ENCODE assay signal across 9 cellular contexts in genomic region chr9:133701321-133701980, GRCh38. TPM values are rescaled to one million over a fixed set of nuclear protein-coding genes. Genes with fewer than 3 reads are reported as not detected.
DNase-seq lines count a peak whose midpoint lies in the region; ATAC-seq and TF ChIP-seq lines count a peak whose summit lies in the region.
"Had no signal": no experiment of that assay in that cellular context is flagged by ENCODE, and none has a peak within 500 bp of the region (broad histone marks: within the 10 kb centered on the region; RNA-seq: fewer than 3 reads in every experiment).

No MANE protein-coding gene starts in this region.

- H3K27me3 ChIP-seq in mucosa of rectum (ENCODE audit: control insufficient read depth in 2 of 2, insufficient read depth in 2 of 2, low read length in 2 of 2) (peaks cover 3 to 9% of the 10 kb centered on the region in 2 donors), upper lobe of left lung (no peaks in the 10 kb centered on the region), HAP-1 (ENCODE audit: low read depth) (peaks cover 35% of the 10 kb centered on the region)

- H3K4me3 Mint-ChIP-seq in activated naive CD4-positive, alpha-beta T cell treated with anti-CD3 and anti-CD28 coated beads for 36 hours = peak overlapping the region; percentile 88

- peaks cover 2% of the 10 kb centered on the region for H3K36me3 Mint-ChIP-seq in activated naive CD4-positive, alpha-beta T cell treated with anti-CD3 and anti-CD28 coated beads for 36 hours (ENCODE audit: low read depth)

- in situ Hi-C loops in HAP-1 (cut with MboI; ENCODE audit: low sequenced_read_pairs) = no loop called here

- TF ChIP-seq CTCF in upper lobe of left lung (IDR thresholded peaks at IDR 0.05) = no peak

- H3K9ac ChIP-seq in mucosa of rectum (ENCODE audit: low read depth in 1 of 2, low read length in 2 of 2) = peak overlapping the region; percentile 17 to 24

- peaks cover 2% of the 10 kb centered on the region for H3K9me3 Mint-ChIP-seq in activated naive CD4-positive, alpha-beta T cell treated with anti-CD3 and anti-CD28 coated beads for 36 hours

- H3K4me3 ChIP-seq in mucosa of rectum (ENCODE audit: low read length in 2 of 2) (peak overlapping the region in 1 of 2 donors; percentile 3), upper lobe of left lung (no peak overlapping the region), HAP-1 (no peak overlapping the region)
- H3K4me3 ChIP-seq: A549 had no signal

- no peaks in the 10 kb centered on the region for H3K36me3 ChIP-seq in mucosa of rectum (ENCODE audit: control insufficient read depth in 2 of 2, insufficient read depth in 2 of 2, low read length in 2 of 2)
- no peaks in the 10 kb centered on the region for H3K36me3 ChIP-seq in upper lobe of left lung
- H3K36me3 ChIP-seq in HAP-1 (replicated peaks) = no peaks in the 10 kb centered on the region

- H3K4me1 ChIP-seq in mucosa of rectum (ENCODE audit: control insufficient read depth in 2 of 2, insufficient read depth in 2 of 2, low read length in 2 of 2) (peaks cover 3% of the 10 kb centered on the region in 2 donors), upper lobe of left lung (peaks cover 11 to 24% (median 18%) of the 10 kb centered on the region in 4 donors), HAP-1 (no peaks in the 10 kb centered on the region)
- H3K4me1 ChIP-seq: A549 had no signal

- 67 to 78% methylated on average over 9 to 31 of the region's 33 CpGs for WGBS in upper lobe of left lung, 2 donors

- intact Hi-C loops in activated naive CD4-positive, alpha-beta T cell treated with anti-CD3 and anti-CD28 coated beads for 36 hours (cut with micrococcal nuclease) = loop anchor here (1.0 to 10.0 kb wide), 4 partner anchors 24 to 693 kb away; no protein-coding TSS in a partner anchor

- DNase-seq in activated CD4-positive, CD25-positive, alpha-beta regulatory T cell (lab: John Stamatoyannopoulos, UW) = no peak
- peak; percentile 64 for DNase-seq in activated naive CD4-positive, alpha-beta T cell treated with anti-CD3 and anti-CD28 coated beads for 36 hours
- DNase-seq in upper lobe of left lung (peak in 1 of 2 donors; percentile 77), NAMALWA (ENCODE audit: low spot score) (no peak), HAP-1 (ENCODE audit: low spot score in 2 of 2) (no peak)

- H3K9me3 ChIP-seq in mucosa of rectum (ENCODE audit: control insufficient read depth in 2 of 2, low read length in 2 of 2) = no peaks in the 10 kb centered on the region
- H3K9me3 ChIP-seq in upper lobe of left lung = no peaks in the 10 kb centered on the region
- no peaks in the 10 kb centered on the region for H3K9me3 ChIP-seq in HAP-1
- H3K9me3 ChIP-seq: A549 had no signal

- H3K27ac Mint-ChIP-seq in activated naive CD4-positive, alpha-beta T cell treated with anti-CD3 and anti-CD28 coated beads for 36 hours = peak overlapping the region; percentile 98

- H3K27ac ChIP-seq in mucosa of rectum (ENCODE audit: low read depth in 2 of 2, low read length in 2 of 2) = peak overlapping the region in 1 of 2 donors; percentile 38
- peak overlapping the region in 3 of 4 donors; percentile 8 to 73 (median 58) for H3K27ac ChIP-seq in upper lobe of left lung
- H3K27ac ChIP-seq: A549 had no signal

- peaks cover 49% of the 10 kb centered on the region for H3K4me1 Mint-ChIP-seq in activated naive CD4-positive, alpha-beta T cell treated with anti-CD3 and anti-CD28 coated beads for 36 hours (ENCODE audit: low read depth)

- no peak for TF ChIP-seq POLR2A in upper lobe of left lung (IDR thresholded peaks at IDR 0.05)

- ATAC-seq in activated CD4-positive, CD25-positive, alpha-beta regulatory T cell treated with anti-CD3 and anti-CD28 coated beads, Interleukin-2, amount 50 U/mL, for 24 hours = peak; percentile 47 to 50
- ATAC-seq in upper lobe of left lung (ENCODE audit: low FRiP score in 2 of 2) (no peak), HG03045 (IDR thresholded peaks at IDR 0.05; ENCODE audit: unreplicated experiment) (no peak)

- no peaks in the 10 kb centered on the region for H3K27me3 Mint-ChIP-seq in activated naive CD4-positive, alpha-beta T cell treated with anti-CD3 and anti-CD28 coated beads for 36 hours (ENCODE audit: low read depth)

- TF ChIP-seq EP300 in upper lobe of left lung (IDR thresholded peaks at IDR 0.05) = no peak

- CTCF ChIA-PET in activated naive CD4-positive, alpha-beta T cell treated with anti-CD3 and anti-CD28 coated beads for 36 hours (lab: Charles Lee) = interaction anchor here (0.9 to 3.3 kb wide), 4 partner anchors 18 to 463 kb away, joined by 3 to 15 read pairs (median 4); no protein-coding TSS in a partner anchor

RNA-seq across cellular contexts. Expression of gene SARDH, which starts 36.7 kb away (rescaled TPM):
- total RNA-seq in activated naive CD4-positive, alpha-beta T cell treated with anti-CD3 and anti-CD28 coated beads for 36 hours = 1 to 10 TPM; 7.7 TPM
- total RNA-seq in upper lobe of left lung = 10 to 100 TPM in 2 of 6 donors, 1 to 10 TPM in 3, under 1 TPM in 1; 0.79 to 37.7 (median 4.2) TPM

Comparison
In these comparisons a context has a peak if more than half of its experiments do, and no peak if none do; other contexts are left out.
1. ATAC-seq: peak in activated CD4-positive, CD25-positive, alpha-beta regulatory T cell treated with anti-CD3 and anti-CD28 coated beads, Interleukin-2, amount 50 U/mL, for 24 hours (2 of 2); none in upper lobe of left lung (0 of 2) and HG03045 (single experiment).